Comparison of ENCODE assay signal across 5 cellular contexts in the genomic region with DNA sequence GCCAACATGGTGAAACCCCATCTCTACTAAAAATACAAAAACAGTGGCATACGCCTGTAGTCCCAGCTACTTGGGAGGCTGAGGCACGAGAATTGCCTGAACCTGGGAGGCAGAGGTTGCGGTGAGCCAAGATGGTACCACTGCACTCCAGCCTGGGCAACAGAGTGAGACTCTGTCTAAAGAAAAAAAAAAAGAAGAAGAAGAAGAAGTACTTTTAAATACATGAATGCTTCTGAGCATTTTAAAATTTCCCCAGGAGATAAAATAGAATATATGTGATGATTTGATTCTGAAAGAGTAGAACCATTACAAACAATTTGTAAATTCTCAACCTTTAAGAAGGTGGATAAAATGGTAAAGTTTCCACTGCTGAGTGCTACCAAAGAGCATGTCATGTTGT.
DNase-seq lines count a peak whose midpoint lies in the region; ATAC-seq and TF ChIP-seq lines count a peak whose summit lies in the region.
"Not testable (repeated sequence)": the region's sequence is repeated elsewhere in the genome, so short reads cannot be mapped to it uniquely, and the experiment has no call there.

No MANE protein-coding gene starts in this region.

- H3K4me1 ChIP-seq in DOHH2 (ENCODE audit: control insufficient read depth, low read length) (peaks cover 98% of the 10 kb centered on the region), Karpas-422 (ENCODE audit: low read length) (peaks cover 89% of the 10 kb centered on the region), spleen (peaks cover 51 to 96% (median 85%) of the 10 kb centered on the region in 6 donors)

- intact Hi-C loops in activated B cell treated with CpG ODN at 0.5 μM for 24 hours (cut with micrococcal nuclease) (loop anchor here (2.0 kb wide), 1 partner anchor 14 kb away; no protein-coding TSS in a partner anchor), spleen (cut with DNase I; ENCODE audit: low total_unique reads) (loop anchor here (10.0 kb wide), 1 partner anchor 88 kb away; no protein-coding TSS in a partner anchor)

- peaks cover 91% of the 10 kb centered on the region for H3K4me1 Mint-ChIP-seq in activated B cell treated with CpG ODN at 0.5 μM for 24 hours
- H3K4me1 Mint-ChIP-seq in naive B cell: peaks cover 62 to 95% (median 72%) of the 10 kb centered on the region in 3 donors

- not testable (repeated sequence) for H3K9me3 ChIP-seq in DOHH2 (ENCODE audit: control insufficient read depth, insufficient read depth, low read length); Karpas-422 (ENCODE audit: low read length); spleen

- DNase-seq in Karpas-422, activated B cell treated with CpG ODN at 0.5 μM for 24 hours, spleen: not testable (repeated sequence)
- DNase-seq in naive B cell: peak; percentile 28

- H2AFZ ChIP-seq in Karpas-422 (ENCODE audit: low read length): not testable (repeated sequence)

- H3K27me3 ChIP-seq in DOHH2 (ENCODE audit: control insufficient read depth, low read length); Karpas-422 (ENCODE audit: low read length); spleen (replicated peaks in 1 of 7): not testable (repeated sequence)

- peaks cover 31% of the 10 kb centered on the region for H3F3A ChIP-seq in DOHH2 (ENCODE audit: control insufficient read depth, insufficient read depth)

- H3K4me2 ChIP-seq in DOHH2 (ENCODE audit: low read length) (peak overlapping the region; percentile 68), Karpas-422 (ENCODE audit: low read depth, low read length, poor library complexity, severe bottlenecking) (peak overlapping the region; percentile 66)

- H3K36me3 ChIP-seq in DOHH2 (ENCODE audit: control insufficient read depth, low read length): peaks cover 43% of the 10 kb centered on the region
- H3K36me3 ChIP-seq in Karpas-422 (ENCODE audit: insufficient read depth, low read length); spleen: not testable (repeated sequence)

- 68 to 89% (median 78%) methylated on average over 3 of the region's 3 CpGs for WGBS in spleen, 5 donors

- H3K27ac ChIP-seq in DOHH2 (ENCODE audit: low read depth, low read length) (peak overlapping the region; percentile 91), Karpas-422 (ENCODE audit: low read length) (peak overlapping the region; percentile 75), spleen (peak overlapping the region in 6 of 8 donors; percentile 2 to 77 (median 50))

- ATAC-seq in activated B cell treated with CpG ODN at 0.5 μM for 24 hours (ENCODE audit: low read depth) (peak; percentile 41), naive B cell (ENCODE audit: low read depth in 2 of 2) (peak; percentile 58 to 60)

- POLR2A ChIA-PET in activated B cell treated with CpG ODN at 0.5 μM for 24 hours (lab: Charles Lee): interaction anchor here (0.9 to 3.4 kb wide), 3 partner anchors 12 to 97 kb away, joined by 5 to 19 read pairs (median 5); a partner anchor contains a TSS

- H3K9me3 Mint-ChIP-seq in activated B cell treated with CpG ODN at 0.5 μM for 24 hours, naive B cell: not testable (repeated sequence)

- TF ChIP-seq POLR2A in spleen (IDR thresholded peaks at IDR 0.05): not testable (repeated sequence)

- peaks cover 91% of the 10 kb centered on the region for H3K79me2 ChIP-seq in DOHH2 (ENCODE audit: control insufficient read depth, low read length)
- H3K79me2 ChIP-seq in Karpas-422 (ENCODE audit: low read length): peaks cover 93% of the 10 kb centered on the region

- H4K20me1 ChIP-seq in DOHH2 (ENCODE audit: control insufficient read depth, insufficient read depth, low read depth, low read length); Karpas-422 (ENCODE audit: insufficient read depth, low read depth, low read length): not testable (repeated sequence)

- not testable (repeated sequence) for H3K9ac ChIP-seq in Karpas-422 (ENCODE audit: low read length)

- peaks cover 29% of the 10 kb centered on the region for H3K36me3 Mint-ChIP-seq in activated B cell treated with CpG ODN at 0.5 μM for 24 hours (ENCODE audit: low read depth)
- H3K36me3 Mint-ChIP-seq in naive B cell: not testable (repeated sequence)

- H3K9me2 ChIP-seq in DOHH2 (replicated peaks; ENCODE audit: control insufficient read depth, low read length); Karpas-422 (replicated peaks; ENCODE audit: insufficient read depth, low read length): not testable (repeated sequence)

- CTCF ChIA-PET in activated B cell treated with CpG ODN at 0.5 μM for 24 hours (lab: Charles Lee): interaction anchor here (2.5 kb wide), 1 partner anchor 45 kb away, joined by 7 read pairs; no protein-coding TSS in a partner anchor

- H3K4me3 Mint-ChIP-seq in activated B cell treated with CpG ODN at 0.5 μM for 24 hours (peak overlapping the region; percentile 58), naive B cell (peak overlapping the region; percentile 70 to 87 (median 78))

- H3K27me3 Mint-ChIP-seq in activated B cell treated with CpG ODN at 0.5 μM for 24 hours, naive B cell: not testable (repeated sequence)

- peak overlapping the region; percentile 65 for H3K4me3 ChIP-seq in DOHH2 (ENCODE audit: low read length)
- not testable (repeated sequence) for H3K4me3 ChIP-seq in Karpas-422 (ENCODE audit: low read length); spleen

- not testable (repeated sequence) for TF ChIP-seq CTCF in DOHH2 (IDR thresholded peaks at IDR 0.05; ENCODE audit: low read depth, low read length, poor library complexity, severe bottlenecking); activated B cell treated with CpG ODN at 0.5 μM for 24 hours (IDR thresholded peaks at IDR 0.05); spleen (IDR thresholded peaks at IDR 0.05 in 8 of 11, conservative IDR thresholded peaks at IDR 0.05 in 3 of 11)

- H3K27ac Mint-ChIP-seq in activated B cell treated with CpG ODN at 0.5 μM for 24 hours: peak overlapping the region; percentile 81
- H3K27ac Mint-ChIP-seq in naive B cell: peak overlapping the region; percentile 87 to 99 (median 93)
